Comparison of ENCODE assay signal across 8 cellular contexts in the genomic region with DNA sequence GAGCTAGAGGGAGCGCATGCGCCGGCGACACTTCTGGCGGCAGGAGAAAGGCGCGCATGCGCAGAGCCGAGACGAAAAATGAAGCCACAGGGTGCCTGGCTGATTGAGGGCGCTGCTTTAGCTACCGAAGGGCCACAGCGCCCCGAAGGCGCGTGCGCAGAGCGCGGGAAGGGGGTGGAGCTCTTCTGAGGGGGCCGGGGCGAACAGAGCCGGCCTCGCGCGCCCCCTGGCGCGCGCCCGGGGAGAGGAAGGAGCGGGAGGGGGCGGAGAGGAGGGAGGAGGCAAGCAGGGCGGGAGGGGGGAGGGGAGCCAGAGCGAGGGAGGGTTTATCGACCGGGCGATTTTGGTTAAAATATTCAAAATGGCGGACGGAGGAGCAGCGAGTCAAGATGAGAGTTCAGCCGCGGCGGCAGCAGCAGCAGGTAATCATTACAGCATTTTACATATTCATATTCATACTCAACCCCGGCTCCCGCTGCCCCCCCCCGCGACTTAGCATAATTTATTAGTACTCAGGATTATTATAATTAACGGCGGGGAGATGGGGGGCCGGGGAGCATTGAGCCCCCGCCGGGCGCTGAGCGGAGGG. TPM values are rescaled to one million over a fixed set of nuclear protein-coding genes. Genes with fewer than 3 reads are reported as not detected.
DNase-seq lines count a peak whose midpoint lies in the region; ATAC-seq, FAIRE-seq and TF ChIP-seq lines count a peak whose summit lies in the region.

A gene (plus strand): TSS at position 350 of the 589 bp plus-strand sequence. CDS start 12 bp downstream, at position 362.

- no peaks in the 10 kb centered on the region for H3K9me3 ChIP-seq in adrenal gland (replicated peaks in 1 of 3)
- H3K9me3 ChIP-seq in heart right ventricle, result peaks cover 0 to 5% (median 0%) of the 10 kb centered on the region in 11 donors
- no peaks in the 10 kb centered on the region for H3K9me3 ChIP-seq in upper lobe of left lung

- TF ChIP-seq CTCF in adrenal gland (IDR thresholded peaks at IDR 0.05), result peak; percentile 45 to 70 (median 54)
- TF ChIP-seq CTCF in heart right ventricle (IDR thresholded peaks at IDR 0.05), result peak; percentile 48 to 74 (median 63)
- peak; percentile 61 to 91 (median 71) for TF ChIP-seq CTCF in upper lobe of left lung (IDR thresholded peaks at IDR 0.05)

- DNase-seq in GM12892 (ENCODE audit: insufficient read length) (peak; percentile 69), NCI-H1436 treated with DMSO at 0.1 percent for 48 hours (lab: John Stamatoyannopoulos, UW) (peak; percentile 93), T-helper 1 cell (peak; percentile 97 to 99 (median 99)), adrenal gland (peak; percentile 98 to 99 (median 99)), heart right ventricle (peak; percentile 98 to 100), posterior cingulate gyrus (peak; percentile 95 to 99 (median 96)), upper lobe of left lung (peak; percentile 99 to 100)

- peak; percentile 48 for ATAC-seq in HG02852 (IDR thresholded peaks at IDR 0.05; ENCODE audit: unreplicated experiment)
- ATAC-seq in heart right ventricle, result peak; percentile 92 to 99 (median 96)
- peak; percentile 96 to 98 for ATAC-seq in upper lobe of left lung (ENCODE audit: low FRiP score in 2 of 2)

- H3K4me1 ChIP-seq in adrenal gland (replicated peaks in 1 of 2), result peaks cover 14 to 39% of the 10 kb centered on the region in 2 donors
- peaks cover 6 to 32% (median 28%) of the 10 kb centered on the region in 9 donors for H3K4me1 ChIP-seq in heart right ventricle
- peaks cover 15 to 27% (median 21%) of the 10 kb centered on the region in 4 donors for H3K4me1 ChIP-seq in upper lobe of left lung

- H3K27me3 ChIP-seq in adrenal gland (no peaks in the 10 kb centered on the region), heart right ventricle (no peaks in the 10 kb centered on the region), upper lobe of left lung (no peaks in the 10 kb centered on the region)

- H3K4me3 ChIP-seq in adrenal gland, result peak within 1 kb of the TSS; percentile 40 to 93 (median 82)
- H3K4me3 ChIP-seq in heart right ventricle, result peak within 1 kb of the TSS; percentile 67 to 99 (median 87)
- peak within 1 kb of the TSS; percentile 62 to 93 (median 89) for H3K4me3 ChIP-seq in upper lobe of left lung

- no peak for TF ChIP-seq EP300 in upper lobe of left lung (IDR thresholded peaks at IDR 0.05)

- peak within 1 kb of the TSS; percentile 91 to 97 (median 96) for H3K27ac ChIP-seq in adrenal gland
- H3K27ac ChIP-seq in heart right ventricle, result peak within 1 kb of the TSS; percentile 85 to 96 (median 94)
- H3K27ac ChIP-seq in upper lobe of left lung, result peak within 1 kb of the TSS; percentile 96 to 99 (median 98)

- TF ChIP-seq POLR2A in GM12892 (IDR thresholded peaks at IDR 0.05; ENCODE audit: low read depth, low read length) (no peak), adrenal gland (IDR thresholded peaks at IDR 0.05) (peak; percentile 64 to 91), upper lobe of left lung (IDR thresholded peaks at IDR 0.05) (peak in 3 of 4 donors; percentile 34 to 68 (median 63))

- intact Hi-C loops in adrenal gland (cut with DNase I) (no loop called here), heart right ventricle (cut with DNase I) (loop anchor here in 5 of 10 donors (2.0 to 5.0 kb wide), 2 partner anchors 153 to 154 kb away; no protein-coding TSS in a partner anchor), posterior cingulate gyrus (cut with DNase I) (loop anchor here (1.0 to 5.0 kb wide), 4 partner anchors 154 to 382 kb away; a partner anchor contains a TSS)

- FAIRE-seq in GM12892 (lab: Jason Lieb, UNC), result peak; percentile 98

- 0 to 1% (median 0%) methylated on average over 25 to 53 of the region's 53 CpGs for WGBS in adrenal gland, 4 donors
- 0 to 1% methylated on average over 53 of the region's 53 CpGs for WGBS in heart right ventricle, 2 donors
- 0 to 2% methylated on average over 45 to 53 of the region's 53 CpGs for WGBS in upper lobe of left lung, 2 donors

- H3K36me3 ChIP-seq in adrenal gland (replicated peaks in 1 of 2), result no peaks in the 10 kb centered on the region
- H3K36me3 ChIP-seq in heart right ventricle, result no peaks in the 10 kb centered on the region
- H3K36me3 ChIP-seq in upper lobe of left lung, result no peaks in the 10 kb centered on the region

RNA-seq across cellular contexts. Expression of the gene that starts here (rescaled TPM):
- 8.3 TPM for polyA plus RNA-seq in GM12892 (2012; ENCODE audit: missing spikeins)
- total RNA-seq in adrenal gland, result 10 to 100 TPM in 7 of 8 donors, 1 to 10 TPM in 1; 6.9 to 52.5 (median 15.0) TPM
- polyA plus RNA-seq in adrenal gland, result 1 to 10 TPM; 3.2 to 4.9 (median 3.7) TPM
- 10 to 100 TPM in 6 of 10 donors, 1 to 10 TPM in 4; 6.2 to 13.9 (median 10.4) TPM for total RNA-seq in heart right ventricle
- polyA plus RNA-seq in heart right ventricle, result 1 to 10 TPM; 1.3 to 2.0 TPM
- 10 to 100 TPM in 5 of 6 donors, 1 to 10 TPM in 1; 9.1 to 26.8 (median 15.6) TPM for total RNA-seq in upper lobe of left lung

Comparison
In these comparisons a context has a peak if more than half of its experiments do, and no peak if none do; other contexts are left out.
1. Peak in every context shown above with its lines: DNase-seq, ATAC-seq, H3K4me3 ChIP-seq and H3K27ac ChIP-seq.